8 cellular contexts compared by ENCODE assay signal in genomic region chr12:7190268-7191055, GRCh38. TPM values are rescaled to one million over a fixed set of nuclear protein-coding genes. Genes with fewer than 3 reads are reported as not detected.
DNase-seq lines count a peak whose midpoint lies in the region; ATAC-seq and TF ChIP-seq lines count a peak whose summit lies in the region.

No MANE protein-coding gene starts in this region.

- H3K4me3 Mint-ChIP-seq in activated CD8-positive, alpha-beta T cell treated with anti-CD3 and anti-CD28 coated beads for 36 hours = peak overlapping the region; percentile 88
- H3K4me3 Mint-ChIP-seq in naive thymus-derived CD4-positive, alpha-beta T cell = peak overlapping the region; percentile 83 to 99 (median 92)

- no peak for TF ChIP-seq CTCF in activated CD8-positive, alpha-beta T cell treated with anti-CD3 and anti-CD28 coated beads for 36 hours (IDR thresholded peaks at IDR 0.05)

- no peak overlapping the region for H3K27ac ChIP-seq in HUES48 (ENCODE audit: low read depth, low read length)
- H3K27ac ChIP-seq in naive thymus-derived CD4-positive, alpha-beta T cell (ENCODE audit: low read depth, low read length) = peak overlapping the region; percentile 92

- peak overlapping the region; percentile 84 for H3K27ac Mint-ChIP-seq in activated CD8-positive, alpha-beta T cell treated with anti-CD3 and anti-CD28 coated beads for 36 hours
- H3K27ac Mint-ChIP-seq in naive thymus-derived CD4-positive, alpha-beta T cell = peak overlapping the region; percentile 26 to 99 (median 91)

- H3K36me3 ChIP-seq in HUES48 (ENCODE audit: control insufficient read depth, insufficient read depth, low read length) = peaks cover 40% of the 10 kb centered on the region
- H3K36me3 ChIP-seq in naive thymus-derived CD4-positive, alpha-beta T cell (ENCODE audit: control insufficient read depth in 2 of 3, insufficient read depth in 3 of 3, low read length in 3 of 3) = peaks cover 0 to 20% (median 5%) of the 10 kb centered on the region in 3 experiments

- DNase-seq in EH (ENCODE audit: low read depth) (peak; percentile 36), fibroblast of gingiva (ENCODE audit: low read depth) (peak; percentile 6), SIG-M5 treated with dmso at 0.1 percent for 504 hours (lab: John Stamatoyannopoulos, UW; ENCODE audit: unreplicated experiment) (no peak), SHP77 (lab: John Stamatoyannopoulos, UW) (no peak)
- peak; percentile 21 for DNase-seq in activated CD8-positive, alpha-beta T cell treated with anti-CD3 and anti-CD28 coated beads for 36 hours
- DNase-seq in naive thymus-derived CD4-positive, alpha-beta T cell = peak in 6 of 9 donors; percentile 1 to 23 (median 16)

- H3K36me3 Mint-ChIP-seq in activated CD8-positive, alpha-beta T cell treated with anti-CD3 and anti-CD28 coated beads for 36 hours (ENCODE audit: low read depth) = peaks cover 40% of the 10 kb centered on the region
- peaks cover 0 to 25% (median 15%) of the 10 kb centered on the region in 5 donors for H3K36me3 Mint-ChIP-seq in naive thymus-derived CD4-positive, alpha-beta T cell

- peak overlapping the region; percentile 59 for H3K9ac ChIP-seq in HUES48 (ENCODE audit: low read depth, low read length)

- POLR2A ChIA-PET in activated CD8-positive, alpha-beta T cell treated with anti-CD3 and anti-CD28 coated beads for 36 hours (lab: Charles Lee) = interaction anchor here (1.0 kb wide), 2 partner anchors 14 to 21 kb away, joined by 3 read pairs; no protein-coding TSS in a partner anchor
- POLR2A ChIA-PET in naive thymus-derived CD4-positive, alpha-beta T cell (lab: Charles Lee) = interaction anchor here (1.4 kb wide), 1 partner anchor 743 kb away, joined by 3 read pairs; no protein-coding TSS in a partner anchor

- H3K9me3 Mint-ChIP-seq in activated CD8-positive, alpha-beta T cell treated with anti-CD3 and anti-CD28 coated beads for 36 hours = no peaks in the 10 kb centered on the region
- no peaks in the 10 kb centered on the region for H3K9me3 Mint-ChIP-seq in naive thymus-derived CD4-positive, alpha-beta T cell

- H3K4me1 ChIP-seq in HUES48 (ENCODE audit: control insufficient read depth, insufficient read depth, low read length) = peaks cover 15% of the 10 kb centered on the region
- peaks cover 10 to 28% of the 10 kb centered on the region in 2 donors for H3K4me1 ChIP-seq in naive thymus-derived CD4-positive, alpha-beta T cell (ENCODE audit: control insufficient read depth in 2 of 2, insufficient read depth in 2 of 2, low read length in 2 of 2)

- peaks cover 48% of the 10 kb centered on the region for H3K4me1 Mint-ChIP-seq in activated CD8-positive, alpha-beta T cell treated with anti-CD3 and anti-CD28 coated beads for 36 hours (ENCODE audit: low read depth)
- peaks cover 29 to 65% (median 53%) of the 10 kb centered on the region in 7 donors for H3K4me1 Mint-ChIP-seq in naive thymus-derived CD4-positive, alpha-beta T cell

- H3K4me3 ChIP-seq in HUES48 (ENCODE audit: low read depth, low read length) = peak overlapping the region; percentile 79
- H3K4me3 ChIP-seq in naive thymus-derived CD4-positive, alpha-beta T cell (ENCODE audit: low read length) = peak overlapping the region; percentile 89

- intact Hi-C loops in activated CD8-positive, alpha-beta T cell treated with anti-CD3 and anti-CD28 coated beads for 36 hours (cut with micrococcal nuclease) = no loop called here
- intact Hi-C loops in naive thymus-derived CD4-positive, alpha-beta T cell (cut with micrococcal nuclease) = no loop called here

- H3K27me3 Mint-ChIP-seq in activated CD8-positive, alpha-beta T cell treated with anti-CD3 and anti-CD28 coated beads for 36 hours = no peaks in the 10 kb centered on the region
- no peaks in the 10 kb centered on the region for H3K27me3 Mint-ChIP-seq in naive thymus-derived CD4-positive, alpha-beta T cell

- no peak for ATAC-seq in activated CD8-positive, alpha-beta T cell treated with anti-CD3 and anti-CD28 coated beads for 36 hours
- no peak for ATAC-seq in naive thymus-derived CD4-positive, alpha-beta T cell
- ATAC-seq in HG03025 (IDR thresholded peaks at IDR 0.05; ENCODE audit: low FRiP score, unreplicated experiment) = no peak

- no peaks in the 10 kb centered on the region for H3K9me3 ChIP-seq in HUES48 (ENCODE audit: control insufficient read depth, insufficient read depth, low read length)
- no peaks in the 10 kb centered on the region for H3K9me3 ChIP-seq in naive thymus-derived CD4-positive, alpha-beta T cell (ENCODE audit: control insufficient read depth in 2 of 3, low read length in 3 of 3)

- H3K27me3 ChIP-seq in HUES48 (ENCODE audit: control insufficient read depth, insufficient read depth, low read length) = no peaks in the 10 kb centered on the region
- H3K27me3 ChIP-seq in naive thymus-derived CD4-positive, alpha-beta T cell (ENCODE audit: control insufficient read depth in 2 of 2, insufficient read depth in 2 of 2, low read length in 2 of 2) = no peaks in the 10 kb centered on the region

- CTCF ChIA-PET in activated CD8-positive, alpha-beta T cell treated with anti-CD3 and anti-CD28 coated beads for 36 hours (lab: Charles Lee) = interaction anchor here (2.4 kb wide), 1 partner anchor 78 kb away, joined by 8 read pairs; no protein-coding TSS in a partner anchor
- CTCF ChIA-PET in naive thymus-derived CD4-positive, alpha-beta T cell (lab: Charles Lee) = no interaction called here

RNA-seq across cellular contexts. Expression of gene PEX5, which starts 1.0 kb away (rescaled TPM):
- 10 to 100 TPM; 39.0 to 41.8 TPM for total RNA-seq in activated CD8-positive, alpha-beta T cell treated with anti-CD3 and anti-CD28 coated beads for 36 hours
- 10 to 100 TPM; 20.1 to 36.7 (median 24.4) TPM for total RNA-seq in naive thymus-derived CD4-positive, alpha-beta T cell
- 10 to 100 TPM; 17.3 to 26.6 TPM for polyA plus RNA-seq in naive thymus-derived CD4-positive, alpha-beta T cell

Comparison
In these comparisons a context has a peak if more than half of its experiments do, and no peak if none do; other contexts are left out.
1. DNase-seq: peak in EH (single experiment), activated CD8-positive, alpha-beta T cell treated with anti-CD3 and anti-CD28 coated beads for 36 hours (single experiment), fibroblast of gingiva (single experiment) and naive thymus-derived CD4-positive, alpha-beta T cell (6 of 9); none in SIG-M5 treated with dmso at 0.1 percent for 504 hours (single experiment) and SHP77 (0 of 2).